1 cellular context compared by ENCODE assay signal in the genomic region with DNA sequence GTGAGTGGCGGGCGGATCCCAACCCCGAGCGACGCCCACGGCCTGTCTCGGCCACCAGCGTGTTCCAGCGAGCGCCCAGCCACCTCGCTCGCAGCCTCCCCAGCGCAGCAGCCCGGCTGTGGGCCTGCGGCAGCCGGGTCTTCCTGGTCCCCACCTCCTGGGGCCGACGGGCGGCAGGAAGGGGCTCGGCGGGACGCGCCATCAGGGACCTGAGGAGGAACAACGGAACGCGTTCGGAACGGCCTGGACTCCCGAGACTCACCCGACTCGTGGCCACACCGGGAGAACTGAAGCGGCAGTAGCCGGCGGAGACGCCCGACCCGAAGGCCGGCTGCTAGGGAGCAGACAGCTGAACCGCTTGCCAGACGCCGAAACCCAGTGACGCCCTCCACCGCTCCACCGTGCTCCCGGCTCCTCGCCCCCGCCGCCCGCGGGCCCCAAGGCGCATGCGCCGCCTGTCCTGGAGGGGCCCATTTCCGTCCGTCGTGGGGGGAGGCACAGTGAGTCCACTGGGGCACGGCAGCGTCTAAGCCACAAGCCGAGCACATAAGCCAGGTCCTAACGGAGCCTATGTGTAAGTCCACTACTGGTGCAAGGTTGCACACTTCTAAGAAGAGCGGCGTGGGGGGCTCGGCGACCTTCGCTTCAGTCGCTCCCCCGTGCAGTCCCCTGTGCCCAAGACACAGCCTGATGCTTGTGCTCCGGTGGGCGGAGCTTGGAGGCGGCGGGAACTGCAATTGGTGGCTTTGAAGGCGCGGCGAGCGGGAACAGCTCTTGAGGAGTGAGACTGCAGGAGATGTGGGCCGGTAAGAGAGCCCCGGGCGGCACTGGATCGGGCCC.
A peak's percentile ranks its signal among the peaks of the same experiment; 100 is the strongest.
TF ChIP-seq lines count a peak whose summit lies in the region.

Gene CENPN, plus strand, starts transcription at position 743 of the 840 bp plus-strand sequence. CDS start 4,726 bp downstream, outside the sequence.
Gene CMC2, minus strand, starts transcription at position 414 of the 840 bp plus-strand sequence. CDS start 9,491 bp downstream, outside the sequence.

TF ChIP-seq in HepG2, 621 proteins besides CTCF, POLR2A, EP300 and RAD21 (continued from another document and continues in another):
- peak; percentile 44 for TF ChIP-seq ZNF280D (CRISPR knock-in tag; IDR thresholded peaks at IDR 0.05)
- TF ChIP-seq, protein P1, sequence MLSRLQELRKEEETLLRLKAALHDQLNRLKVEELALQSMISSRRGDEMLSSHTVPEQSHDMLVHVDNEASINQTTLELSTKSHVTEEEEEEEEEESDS (CRISPR knock-in tag; IDR thresholded peaks at IDR 0.05; ENCODE audit: borderline replicate concordance) = peak; percentile 87; the same call in 1 of the 2 replicates
- peak; percentile 92 for TF ChIP-seq ZNF296 (CRISPR knock-in tag; conservative IDR thresholded peaks at IDR 0.05)
- TF ChIP-seq, protein P2, sequence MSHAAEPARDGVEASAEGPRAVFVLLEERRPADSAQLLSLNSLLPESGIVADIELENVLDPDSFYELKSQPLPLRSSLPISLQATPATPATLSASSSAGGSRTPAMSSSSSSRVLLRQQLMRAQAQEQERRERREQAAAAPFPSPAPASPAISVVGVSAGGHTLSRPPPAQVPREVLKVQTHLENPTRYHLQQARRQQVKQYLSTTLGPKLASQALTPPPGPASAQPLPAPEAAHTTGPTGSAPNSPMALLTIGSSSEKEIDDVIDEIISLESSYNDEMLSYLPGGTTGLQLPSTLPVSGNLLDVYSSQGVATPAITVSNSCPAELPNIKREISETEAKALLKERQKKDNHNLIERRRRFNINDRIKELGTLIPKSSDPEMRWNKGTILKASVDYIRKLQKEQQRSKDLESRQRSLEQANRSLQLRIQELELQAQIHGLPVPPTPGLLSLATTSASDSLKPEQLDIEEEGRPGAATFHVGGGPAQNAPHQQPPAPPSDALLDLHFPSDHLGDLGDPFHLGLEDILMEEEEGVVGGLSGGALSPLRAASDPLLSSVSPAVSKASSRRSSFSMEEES (CRISPR knock-in tag; IDR thresholded peaks at IDR 0.05) = peak; percentile 40; the same call in 1 of the 2 replicates
- no peak for TF ChIP-seq FOXA1 (IDR thresholded peaks at IDR 0.05)
- peak; percentile 34 for TF ChIP-seq FOXA1 (CRISPR knock-in tag; IDR thresholded peaks at IDR 0.05)
- TF ChIP-seq BRD4 (CRISPR knock-in tag; IDR thresholded peaks at IDR 0.05) = peak; percentile 78
- TF ChIP-seq SNRNP70 (IDR thresholded peaks at IDR 0.05; ENCODE audit: low read depth, low read length) = no peak
- no peak for TF ChIP-seq TSC22D2 (CRISPR knock-in tag; IDR thresholded peaks at IDR 0.05; ENCODE audit: borderline replicate concordance)
- peak; percentile 96 for TF ChIP-seq ZNF761 (CRISPR knock-in tag; conservative IDR thresholded peaks at IDR 0.05)
- peak; percentile 65; the same call in 1 of the 2 replicates for TF ChIP-seq HBP1 (CRISPR knock-in tag; IDR thresholded peaks at IDR 0.05; ENCODE audit: low read depth)
- TF ChIP-seq MXI1 (IDR thresholded peaks at IDR 0.05; ENCODE audit: borderline replicate concordance, low read depth, low read length) = peak; percentile 33; the same call in 2 of the 3 replicates
- TF ChIP-seq ZNF18 (CRISPR knock-in tag; IDR thresholded peaks at IDR 0.05; ENCODE audit: insufficient replicate concordance) = no peak
- no peak for TF ChIP-seq ATF1 (CRISPR knock-in tag; IDR thresholded peaks at IDR 0.05)
- peak; percentile 67; the same call in 1 of the 2 replicates for TF ChIP-seq ARNT2 (CRISPR knock-in tag; IDR thresholded peaks at IDR 0.05; ENCODE audit: low read depth)
- peak; percentile 28; the same call in 1 of the 2 replicates for TF ChIP-seq RXRB (CRISPR knock-in tag; IDR thresholded peaks at IDR 0.05; ENCODE audit: borderline replicate concordance)
- TF ChIP-seq KDM5A (IDR thresholded peaks at IDR 0.05; ENCODE audit: borderline replicate concordance, low read length) = peak; percentile 88; the same call in 1 of the 2 replicates
- TF ChIP-seq ZFP37 (CRISPR knock-in tag; IDR thresholded peaks at IDR 0.05; ENCODE audit: borderline replicate concordance) = no peak; the same call in 1 of the 2 replicates
- TF ChIP-seq, protein P3, sequence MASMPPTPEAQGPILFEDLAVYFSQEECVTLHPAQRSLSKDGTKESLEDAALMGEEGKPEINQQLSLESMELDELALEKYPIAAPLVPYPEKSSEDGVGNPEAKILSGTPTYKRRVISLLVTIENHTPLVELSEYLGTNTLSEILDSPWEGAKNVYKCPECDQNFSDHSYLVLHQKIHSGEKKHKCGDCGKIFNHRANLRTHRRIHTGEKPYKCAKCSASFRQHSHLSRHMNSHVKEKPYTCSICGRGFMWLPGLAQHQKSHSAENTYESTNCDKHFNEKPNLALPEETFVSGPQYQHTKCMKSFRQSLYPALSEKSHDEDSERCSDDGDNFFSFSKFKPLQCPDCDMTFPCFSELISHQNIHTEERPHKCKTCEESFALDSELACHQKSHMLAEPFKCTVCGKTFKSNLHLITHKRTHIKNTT (CRISPR knock-in tag; IDR thresholded peaks at IDR 0.05) = no peak
- no peak; the same call in 1 of the 2 replicates for TF ChIP-seq ZNF121 (CRISPR knock-in tag; IDR thresholded peaks at IDR 0.05)
- TF ChIP-seq ZNF792 (CRISPR knock-in tag; IDR thresholded peaks at IDR 0.05) = peak; percentile 69; the same call in 1 of the 2 replicates
- TF ChIP-seq, protein P4, sequence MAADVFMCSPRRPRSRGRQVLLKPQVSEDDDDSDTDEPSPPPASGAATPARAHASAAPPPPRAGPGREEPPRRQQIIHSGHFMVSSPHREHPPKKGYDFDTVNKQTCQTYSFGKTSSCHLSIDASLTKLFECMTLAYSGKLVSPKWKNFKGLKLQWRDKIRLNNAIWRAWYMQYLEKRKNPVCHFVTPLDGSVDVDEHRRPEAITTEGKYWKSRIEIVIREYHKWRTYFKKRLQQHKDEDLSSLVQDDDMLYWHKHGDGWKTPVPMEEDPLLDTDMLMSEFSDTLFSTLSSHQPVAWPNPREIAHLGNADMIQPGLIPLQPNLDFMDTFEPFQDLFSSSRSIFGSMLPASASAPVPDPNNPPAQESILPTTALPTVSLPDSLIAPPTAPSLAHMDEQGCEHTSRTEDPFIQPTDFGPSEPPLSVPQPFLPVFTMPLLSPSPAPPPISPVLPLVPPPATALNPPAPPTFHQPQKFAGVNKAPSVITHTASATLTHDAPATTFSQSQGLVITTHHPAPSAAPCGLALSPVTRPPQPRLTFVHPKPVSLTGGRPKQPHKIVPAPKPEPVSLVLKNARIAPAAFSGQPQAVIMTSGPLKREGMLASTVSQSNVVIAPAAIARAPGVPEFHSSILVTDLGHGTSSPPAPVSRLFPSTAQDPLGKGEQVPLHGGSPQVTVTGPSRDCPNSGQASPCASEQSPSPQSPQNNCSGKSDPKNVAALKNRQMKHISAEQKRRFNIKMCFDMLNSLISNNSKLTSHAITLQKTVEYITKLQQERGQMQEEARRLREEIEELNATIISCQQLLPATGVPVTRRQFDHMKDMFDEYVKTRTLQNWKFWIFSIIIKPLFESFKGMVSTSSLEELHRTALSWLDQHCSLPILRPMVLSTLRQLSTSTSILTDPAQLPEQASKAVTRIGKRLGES (CRISPR knock-in tag; IDR thresholded peaks at IDR 0.05; ENCODE audit: borderline replicate concordance) = peak; percentile 18; the same call in 1 of the 2 replicates
- peak; percentile 96 for TF ChIP-seq TMF1 (CRISPR knock-in tag; IDR thresholded peaks at IDR 0.05; ENCODE audit: low read depth)
- TF ChIP-seq THRA (CRISPR knock-in tag; IDR thresholded peaks at IDR 0.05; ENCODE audit: borderline replicate concordance) = peak; percentile 50
- TF ChIP-seq MAFG (CRISPR knock-in tag; IDR thresholded peaks at IDR 0.05) = peak; percentile 65; the same call in 1 of the 2 replicates
- TF ChIP-seq RNF219 (CRISPR knock-in tag; IDR thresholded peaks at IDR 0.05) = no peak; the same call in 1 of the 2 replicates
- peak; percentile 14; the same call in 1 of the 2 replicates for TF ChIP-seq CHD4 (IDR thresholded peaks at IDR 0.05; ENCODE audit: borderline replicate concordance, low read length)
- peak; percentile 91; the same call in 1 of the 2 replicates for TF ChIP-seq FLYWCH1 (CRISPR knock-in tag; IDR thresholded peaks at IDR 0.05)
- TF ChIP-seq ZBTB7B (CRISPR knock-in tag; IDR thresholded peaks at IDR 0.05) = peak; percentile 49; the same call in 1 of the 2 replicates
- peak; percentile 85; the same call in 1 of the 2 replicates for TF ChIP-seq GLI4 (CRISPR knock-in tag; IDR thresholded peaks at IDR 0.05; ENCODE audit: borderline replicate concordance)
- TF ChIP-seq ARHGAP35 (CRISPR knock-in tag; IDR thresholded peaks at IDR 0.05; ENCODE audit: borderline replicate concordance) = peak; percentile 73; the same call in 1 of the 2 replicates
- peak; percentile 92 for TF ChIP-seq ZNF670 (CRISPR knock-in tag; IDR thresholded peaks at IDR 0.05; ENCODE audit: borderline replicate concordance)
- TF ChIP-seq ZNF558 (CRISPR knock-in tag; IDR thresholded peaks at IDR 0.05; ENCODE audit: borderline replicate concordance) = peak; percentile 76; the same call in 1 of the 2 replicates
- peak; percentile 88; the same call in 1 of the 2 replicates for TF ChIP-seq SRY (CRISPR knock-in tag; IDR thresholded peaks at IDR 0.05)
- TF ChIP-seq GABPA (IDR thresholded peaks at IDR 0.05; ENCODE audit: low read depth, low read length) = no peak
- no peak; the same call in 1 of the 2 replicates for TF ChIP-seq GABPA (CRISPR knock-in tag; IDR thresholded peaks at IDR 0.05; ENCODE audit: low read depth)
- TF ChIP-seq ZNF546 (CRISPR knock-in tag; conservative IDR thresholded peaks at IDR 0.05) = peak; percentile 87
- TF ChIP-seq PHF20 (CRISPR knock-in tag; IDR thresholded peaks at IDR 0.05) = peak; percentile 59
- peak; percentile 91 for TF ChIP-seq ATF7 (IDR thresholded peaks at IDR 0.05)
- no peak; the same call in 1 of the 2 replicates for TF ChIP-seq ATF7 (CRISPR knock-in tag; IDR thresholded peaks at IDR 0.05)
